In the genomic region with DNA sequence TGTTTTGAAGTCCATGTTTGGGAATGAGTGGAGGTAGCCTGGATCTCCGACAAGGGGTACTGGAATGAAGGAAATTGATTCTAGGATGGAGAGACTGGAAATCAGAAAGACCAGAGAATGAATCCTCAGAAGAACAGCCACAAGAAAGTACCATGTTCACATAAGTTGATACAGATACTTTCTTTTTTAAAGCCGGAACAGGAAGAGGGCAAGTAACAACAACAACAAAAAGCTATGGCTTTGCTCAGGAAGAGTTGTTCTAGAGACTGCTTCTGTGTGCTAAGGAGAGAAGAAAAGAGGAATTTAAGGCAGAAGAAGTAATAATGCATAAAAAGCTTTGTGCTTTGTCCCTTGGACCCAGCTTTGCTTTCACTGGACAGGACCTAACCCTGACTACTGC, we compare ENCODE assay signal across 1 cellular context.
TF ChIP-seq lines count a peak whose summit lies in the region.

No MANE protein-coding gene starts in this region.

TF ChIP-seq in GM12878, 131 proteins besides CTCF, POLR2A, EP300 and RAD21:
- TF ChIP-seq, protein P1, sequence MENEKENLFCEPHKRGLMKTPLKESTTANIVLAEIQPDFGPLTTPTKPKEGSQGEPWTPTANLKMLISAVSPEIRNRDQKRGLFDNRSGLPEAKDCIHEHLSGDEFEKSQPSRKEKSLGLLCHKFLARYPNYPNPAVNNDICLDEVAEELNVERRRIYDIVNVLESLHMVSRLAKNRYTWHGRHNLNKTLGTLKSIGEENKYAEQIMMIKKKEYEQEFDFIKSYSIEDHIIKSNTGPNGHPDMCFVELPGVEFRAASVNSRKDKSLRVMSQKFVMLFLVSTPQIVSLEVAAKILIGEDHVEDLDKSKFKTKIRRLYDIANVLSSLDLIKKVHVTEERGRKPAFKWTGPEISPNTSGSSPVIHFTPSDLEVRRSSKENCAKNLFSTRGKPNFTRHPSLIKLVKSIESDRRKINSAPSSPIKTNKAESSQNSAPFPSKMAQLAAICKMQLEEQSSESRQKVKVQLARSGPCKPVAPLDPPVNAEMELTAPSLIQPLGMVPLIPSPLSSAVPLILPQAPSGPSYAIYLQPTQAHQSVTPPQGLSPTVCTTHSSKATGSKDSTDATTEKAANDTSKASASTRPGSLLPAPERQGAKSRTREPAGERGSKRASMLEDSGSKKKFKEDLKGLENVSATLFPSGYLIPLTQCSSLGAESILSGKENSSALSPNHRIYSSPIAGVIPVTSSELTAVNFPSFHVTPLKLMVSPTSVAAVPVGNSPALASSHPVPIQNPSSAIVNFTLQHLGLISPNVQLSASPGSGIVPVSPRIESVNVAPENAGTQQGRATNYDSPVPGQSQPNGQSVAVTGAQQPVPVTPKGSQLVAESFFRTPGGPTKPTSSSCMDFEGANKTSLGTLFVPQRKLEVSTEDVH (IDR thresholded peaks at IDR 0.05; ENCODE audit: low read depth, partially characterized antibody): no peak
- TF ChIP-seq, protein P2, sequence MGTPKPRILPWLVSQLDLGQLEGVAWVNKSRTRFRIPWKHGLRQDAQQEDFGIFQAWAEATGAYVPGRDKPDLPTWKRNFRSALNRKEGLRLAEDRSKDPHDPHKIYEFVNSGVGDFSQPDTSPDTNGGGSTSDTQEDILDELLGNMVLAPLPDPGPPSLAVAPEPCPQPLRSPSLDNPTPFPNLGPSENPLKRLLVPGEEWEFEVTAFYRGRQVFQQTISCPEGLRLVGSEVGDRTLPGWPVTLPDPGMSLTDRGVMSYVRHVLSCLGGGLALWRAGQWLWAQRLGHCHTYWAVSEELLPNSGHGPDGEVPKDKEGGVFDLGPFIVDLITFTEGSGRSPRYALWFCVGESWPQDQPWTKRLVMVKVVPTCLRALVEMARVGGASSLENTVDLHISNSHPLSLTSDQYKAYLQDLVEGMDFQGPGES (IDR thresholded peaks at IDR 0.05): no peak
- TF ChIP-seq PAX8 (IDR thresholded peaks at IDR 0.05) (no peak), CHD2 (IDR thresholded peaks at IDR 0.05; ENCODE audit: borderline replicate concordance, low read depth, low read length) (no peak), KAT2A (conservative IDR thresholded peaks at IDR 0.05; ENCODE audit: control insufficient read depth, low read depth, low read length) (no peak), MYC (IDR thresholded peaks at IDR 0.05; ENCODE audit: insufficient read depth, insufficient read length, insufficient replicate concordance, low read length, severe bottlenecking) (no peak), ZNF622 (IDR thresholded peaks at IDR 0.05) (no peak), ZZZ3 (IDR thresholded peaks at IDR 0.05; ENCODE audit: control insufficient read depth, insufficient read length, low read depth) (no peak), RCOR1 (conservative IDR thresholded peaks at IDR 0.05; ENCODE audit: low read depth, low read length) (no peak), BHLHE40 (IDR thresholded peaks at IDR 0.05; ENCODE audit: borderline replicate concordance in 1 of 2, low read depth in 2 of 2, low read length in 1 of 2) (no peak), BMI1 (IDR thresholded peaks at IDR 0.05; ENCODE audit: borderline replicate concordance) (no peak), TBL1XR1 (IDR thresholded peaks at IDR 0.05; ENCODE audit: low read depth, low read length) (no peak)
- TF ChIP-seq, protein P3, sequence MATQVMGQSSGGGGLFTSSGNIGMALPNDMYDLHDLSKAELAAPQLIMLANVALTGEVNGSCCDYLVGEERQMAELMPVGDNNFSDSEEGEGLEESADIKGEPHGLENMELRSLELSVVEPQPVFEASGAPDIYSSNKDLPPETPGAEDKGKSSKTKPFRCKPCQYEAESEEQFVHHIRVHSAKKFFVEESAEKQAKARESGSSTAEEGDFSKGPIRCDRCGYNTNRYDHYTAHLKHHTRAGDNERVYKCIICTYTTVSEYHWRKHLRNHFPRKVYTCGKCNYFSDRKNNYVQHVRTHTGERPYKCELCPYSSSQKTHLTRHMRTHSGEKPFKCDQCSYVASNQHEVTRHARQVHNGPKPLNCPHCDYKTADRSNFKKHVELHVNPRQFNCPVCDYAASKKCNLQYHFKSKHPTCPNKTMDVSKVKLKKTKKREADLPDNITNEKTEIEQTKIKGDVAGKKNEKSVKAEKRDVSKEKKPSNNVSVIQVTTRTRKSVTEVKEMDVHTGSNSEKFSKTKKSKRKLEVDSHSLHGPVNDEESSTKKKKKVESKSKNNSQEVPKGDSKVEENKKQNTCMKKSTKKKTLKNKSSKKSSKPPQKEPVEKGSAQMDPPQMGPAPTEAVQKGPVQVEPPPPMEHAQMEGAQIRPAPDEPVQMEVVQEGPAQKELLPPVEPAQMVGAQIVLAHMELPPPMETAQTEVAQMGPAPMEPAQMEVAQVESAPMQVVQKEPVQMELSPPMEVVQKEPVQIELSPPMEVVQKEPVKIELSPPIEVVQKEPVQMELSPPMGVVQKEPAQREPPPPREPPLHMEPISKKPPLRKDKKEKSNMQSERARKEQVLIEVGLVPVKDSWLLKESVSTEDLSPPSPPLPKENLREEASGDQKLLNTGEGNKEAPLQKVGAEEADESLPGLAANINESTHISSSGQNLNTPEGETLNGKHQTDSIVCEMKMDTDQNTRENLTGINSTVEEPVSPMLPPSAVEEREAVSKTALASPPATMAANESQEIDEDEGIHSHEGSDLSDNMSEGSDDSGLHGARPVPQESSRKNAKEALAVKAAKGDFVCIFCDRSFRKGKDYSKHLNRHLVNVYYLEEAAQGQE (IDR thresholded peaks at IDR 0.05; ENCODE audit: low read depth, low read length): no peak
